In genomic region chr20:11890331-11891080, GRCh38 we compare ENCODE assay signal across 1 cellular context.
TF ChIP-seq lines count a peak whose summit lies in the region.

No MANE protein-coding gene starts in this region.

TF ChIP-seq in HepG2, 621 proteins besides CTCF, POLR2A, EP300 and RAD21 (continued from another document and continues in another):
- TF ChIP-seq ZNF503 (CRISPR knock-in tag; IDR thresholded peaks at IDR 0.05) = 0 out of 2 replicates have a peak, but pooled peaks have one; percentile 22
- TF ChIP-seq MBD4 (IDR thresholded peaks at IDR 0.05; ENCODE audit: borderline replicate concordance, low read length) = no peak
- no peak for TF ChIP-seq GFI1 (CRISPR knock-in tag; IDR thresholded peaks at IDR 0.05; ENCODE audit: borderline replicate concordance)
- TF ChIP-seq ERF (CRISPR knock-in tag; IDR thresholded peaks at IDR 0.05) = 0 out of 2 replicates have a peak, but pooled peaks have one; percentile 10
- peak; percentile 99 for TF ChIP-seq ZNF263 (CRISPR knock-in tag; IDR thresholded peaks at IDR 0.05)
- TF ChIP-seq SNAPC4 (CRISPR knock-in tag; IDR thresholded peaks at IDR 0.05) = no peak
- peak; percentile 71; the same call in 1 of the 2 replicates for TF ChIP-seq HOMEZ (CRISPR knock-in tag; IDR thresholded peaks at IDR 0.05; ENCODE audit: low read depth)
- peak; percentile 64 for TF ChIP-seq POLR2AphosphoS5 (IDR thresholded peaks at IDR 0.05; ENCODE audit: low read depth, low read length)
- TF ChIP-seq RBFOX2 (IDR thresholded peaks at IDR 0.05; ENCODE audit: low read depth, low read length) = peak; percentile 90
- TF ChIP-seq SAFB2 (CRISPR knock-in tag; IDR thresholded peaks at IDR 0.05; ENCODE audit: borderline replicate concordance, low read depth) = peak; percentile 6
- no peak; the same call in 1 of the 2 replicates for TF ChIP-seq ZNF768 (CRISPR knock-in tag; IDR thresholded peaks at IDR 0.05)
- TF ChIP-seq ZBTB46 (CRISPR knock-in tag; IDR thresholded peaks at IDR 0.05; ENCODE audit: borderline replicate concordance) = no peak
- peak; percentile 90 for TF ChIP-seq MAZ (IDR thresholded peaks at IDR 0.05; ENCODE audit: borderline replicate concordance, low read depth, low read length)
- TF ChIP-seq MAZ (CRISPR knock-in tag; IDR thresholded peaks at IDR 0.05; ENCODE audit: low read depth) = peak; percentile 83; the same call in 1 of the 2 replicates
- no peak for TF ChIP-seq ZNF770 (CRISPR knock-in tag; IDR thresholded peaks at IDR 0.05)
- TF ChIP-seq ZMYM4 (CRISPR knock-in tag; IDR thresholded peaks at IDR 0.05) = peak; percentile 28; the same call in 1 of the 2 replicates
- peak; percentile 57 for TF ChIP-seq HOXA3 (CRISPR knock-in tag; IDR thresholded peaks at IDR 0.05)
- TF ChIP-seq ZNF775 (CRISPR knock-in tag; IDR thresholded peaks at IDR 0.05; ENCODE audit: borderline replicate concordance) = no peak
- 0 out of 2 replicates have a peak, but pooled peaks have one; percentile 42 for TF ChIP-seq ZNF44 (CRISPR knock-in tag; IDR thresholded peaks at IDR 0.05)
- no peak for TF ChIP-seq CBX1 (IDR thresholded peaks at IDR 0.05; ENCODE audit: low read depth)
- TF ChIP-seq ZNF749 (CRISPR knock-in tag; IDR thresholded peaks at IDR 0.05; ENCODE audit: borderline replicate concordance) = no peak
- peak; percentile 17; the same call in 1 of the 2 replicates for TF ChIP-seq GABPB1 (CRISPR knock-in tag; IDR thresholded peaks at IDR 0.05)
- TF ChIP-seq ZNF513 (CRISPR knock-in tag; conservative IDR thresholded peaks at IDR 0.05) = peak; percentile 66; the same call in 1 of the 2 replicates
- peak; percentile 49; the same call in 1 of the 2 replicates for TF ChIP-seq GATA4 (IDR thresholded peaks at IDR 0.05; ENCODE audit: borderline replicate concordance, low read depth)
- peak; percentile 60; the same call in 1 of the 2 replicates for TF ChIP-seq ZFP62 (CRISPR knock-in tag; IDR thresholded peaks at IDR 0.05)
- no peak for TF ChIP-seq DPF2 (CRISPR knock-in tag; IDR thresholded peaks at IDR 0.05; ENCODE audit: borderline replicate concordance, low read depth)
- TF ChIP-seq XRCC5 (optimal IDR thresholded peaks at IDR 0.05; ENCODE audit: low read length) = peak; percentile 81
- peak; percentile 29; the same call in 1 of the 2 replicates for TF ChIP-seq ZNF558 (CRISPR knock-in tag; IDR thresholded peaks at IDR 0.05; ENCODE audit: borderline replicate concordance)
- peak; percentile 13; the same call in 1 of the 2 replicates for TF ChIP-seq ZNF142 (CRISPR knock-in tag; IDR thresholded peaks at IDR 0.05)
- TF ChIP-seq, protein P1, sequence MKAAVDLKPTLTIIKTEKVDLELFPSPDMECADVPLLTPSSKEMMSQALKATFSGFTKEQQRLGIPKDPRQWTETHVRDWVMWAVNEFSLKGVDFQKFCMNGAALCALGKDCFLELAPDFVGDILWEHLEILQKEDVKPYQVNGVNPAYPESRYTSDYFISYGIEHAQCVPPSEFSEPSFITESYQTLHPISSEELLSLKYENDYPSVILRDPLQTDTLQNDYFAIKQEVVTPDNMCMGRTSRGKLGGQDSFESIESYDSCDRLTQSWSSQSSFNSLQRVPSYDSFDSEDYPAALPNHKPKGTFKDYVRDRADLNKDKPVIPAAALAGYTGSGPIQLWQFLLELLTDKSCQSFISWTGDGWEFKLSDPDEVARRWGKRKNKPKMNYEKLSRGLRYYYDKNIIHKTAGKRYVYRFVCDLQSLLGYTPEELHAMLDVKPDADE (CRISPR knock-in tag; IDR thresholded peaks at IDR 0.05) = no peak
- TF ChIP-seq RELA (CRISPR knock-in tag; IDR thresholded peaks at IDR 0.05) = no peak
- no peak for TF ChIP-seq EEA1 (CRISPR knock-in tag; IDR thresholded peaks at IDR 0.05; ENCODE audit: borderline replicate concordance)
- TF ChIP-seq SNAI1 (CRISPR knock-in tag; IDR thresholded peaks at IDR 0.05; ENCODE audit: borderline replicate concordance) = no peak
- TF ChIP-seq ZNF616 (CRISPR knock-in tag; IDR thresholded peaks at IDR 0.05; ENCODE audit: low read depth) = peak; percentile 73; the same call in 1 of the 2 replicates
- TF ChIP-seq SRSF4 (IDR thresholded peaks at IDR 0.05; ENCODE audit: low read depth, low read length, poor library complexity, severe bottlenecking) = no peak
- no peak for TF ChIP-seq MAFG (CRISPR knock-in tag; IDR thresholded peaks at IDR 0.05)
